Comparison of ENCODE assay signal across 13 cellular contexts in the genomic region with DNA sequence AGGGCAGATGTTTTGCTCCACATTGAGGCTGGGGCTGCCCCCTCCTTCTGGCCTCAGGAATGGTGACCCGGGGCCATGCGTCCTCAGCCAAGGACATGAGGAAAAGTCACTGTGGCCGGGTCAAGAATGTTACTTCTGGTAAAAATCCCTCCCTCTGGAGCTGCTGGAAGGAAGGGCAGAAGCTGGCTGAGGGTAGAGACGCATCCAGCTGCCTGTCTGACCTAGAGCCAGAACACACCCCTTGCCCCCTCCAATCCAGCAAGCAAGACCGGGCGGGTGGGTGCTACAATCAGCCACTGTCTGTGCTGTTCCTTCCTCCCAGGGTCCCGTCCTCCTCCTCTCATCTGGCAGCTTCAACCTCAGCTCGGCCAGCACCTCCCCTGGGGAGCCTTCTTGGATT. TPM values are rescaled to one million over a fixed set of nuclear protein-coding genes. Genes with fewer than 3 reads are reported as not detected.
DNase-seq lines count a peak whose midpoint lies in the region; ATAC-seq and TF ChIP-seq lines count a peak whose summit lies in the region.
"Had no signal": no experiment of that assay in that cellular context is flagged by ENCODE, and none has a peak within 500 bp of the region (broad histone marks: within the 10 kb centered on the region; RNA-seq: fewer than 3 reads in every experiment).

No MANE protein-coding gene starts in this region.

- intact Hi-C loops in left colon (cut with DNase I, micrococcal nuclease): no loop called here
- intact Hi-C loops in sciatic nerve (cut with DNase I): no loop called here

- H3K4me3 ChIP-seq in coronary artery: peak overlapping the region; percentile 12

- no peak for ATAC-seq in left colon
- ATAC-seq in sciatic nerve: peak; percentile 96

- peak overlapping the region; percentile 72 to 87 for H3K27ac ChIP-seq in coronary artery

- TF ChIP-seq CTCF in coronary artery (IDR thresholded peaks at IDR 0.05): no peak

- DNase-seq in AG08396 (ENCODE audit: low spot score) (peak; percentile 47), coronary artery (ENCODE audit: low spot score) (peak; percentile 91), left colon (peak; percentile 18 to 50), sciatic nerve (ENCODE audit: low spot score) (peak; percentile 83), RKO (ENCODE audit: low spot score) (no peak), NAMALWA (ENCODE audit: low spot score) (no peak)
- DNase-seq in activated CD4-positive, alpha-beta T cell treated with anti-CD3 and anti-CD28 coated beads, Interleukin-2, amount 50 U/mL, for 1 hour: no peak
- DNase-seq in stimulated activated CD4-positive, alpha-beta T cell treated with anti-CD3 and anti-CD28 coated beads, Interleukin-15, amount 100 ng/mL, for 24 hours: no peak
- DNase-seq: Caco-2, MM.1S, NCI-H2081, NCI-H774, T-helper 2 cell had no signal

RNA-seq across cellular contexts. Expression of a gene that starts 59.0 kb away (rescaled TPM):
- total RNA-seq in left colon (10 to 100 TPM; 11.8 to 27.6 TPM), sciatic nerve (278 TPM)

Comparison
In these comparisons a context has a peak if more than half of its experiments do, and no peak if none do; other contexts are left out.
1. DNase-seq: peak in AG08396 (single experiment), coronary artery (single experiment), left colon (2 of 2) and sciatic nerve (single experiment); none in activated CD4-positive, alpha-beta T cell treated with anti-CD3 and anti-CD28 coated beads, Interleukin-2, amount 50 U/mL, for 1 hour (single experiment), stimulated activated CD4-positive, alpha-beta T cell treated with anti-CD3 and anti-CD28 coated beads, Interleukin-15, amount 100 ng/mL, for 24 hours (single experiment), RKO (single experiment) and NAMALWA (single experiment).